8 cellular contexts compared by ENCODE assay signal in the genomic region with DNA sequence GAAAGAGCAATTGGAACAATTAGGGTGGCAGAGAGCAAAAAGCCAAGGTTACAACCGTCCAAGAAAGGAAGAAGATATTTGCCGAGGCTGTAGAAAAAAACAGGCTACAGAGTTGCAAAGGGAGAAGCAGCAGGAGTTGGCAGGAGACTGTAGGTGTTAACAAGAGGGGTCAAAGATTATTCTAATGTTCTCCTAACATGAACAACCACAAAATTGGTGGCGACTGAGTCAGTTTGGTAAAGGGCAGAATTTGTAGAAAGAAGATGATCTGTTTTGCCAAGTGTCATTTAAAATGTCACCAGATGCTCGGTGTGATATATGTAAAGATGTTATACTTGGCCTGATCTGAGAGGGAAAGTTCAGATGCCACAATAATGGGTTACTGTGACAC. TPM values are rescaled to one million over a fixed set of nuclear protein-coding genes. Genes with fewer than 3 reads are reported as not detected.
DNase-seq lines count a peak whose midpoint lies in the region; ATAC-seq and TF ChIP-seq lines count a peak whose summit lies in the region.

No MANE protein-coding gene starts in this region.

- no peaks in the 10 kb centered on the region for H3K9me3 ChIP-seq in SK-N-SH

- POLR2A ChIA-PET in SK-N-SH (lab: Yijun Ruan, JAX): no interaction called here

- DNase-seq in SK-N-SH (no peak), kidney epithelial cell (ENCODE audit: low read depth) (no peak), substantia nigra (lab: John Stamatoyannopoulos, UW) (peak in 1 of 49 donors; percentile 33), DMS153 (lab: John Stamatoyannopoulos, UW) (no peak)

- H3F3A ChIP-seq in SK-N-SH (replicated peaks; ENCODE audit: insufficient read depth): peaks cover 15% of the 10 kb centered on the region

- peaks cover 6 to 30% of the 10 kb centered on the region in 2 experiments; a peak in 2 of 4 replicates for H3K4me1 ChIP-seq in SK-N-SH (ENCODE audit: control insufficient read depth in 1 of 2, insufficient read depth in 2 of 2, low read depth in 1 of 2, low read length in 1 of 2)

- H3K4me3 ChIP-seq in SK-N-SH (ENCODE audit: low read depth in 2 of 2, low read length in 1 of 2) (peak overlapping the region; percentile 24 to 80; a peak in 3 of 4 replicates), kidney epithelial cell (ENCODE audit: low read depth, low read length) (peak overlapping the region; percentile 79)

- TF ChIP-seq RAD21 in SK-N-SH (IDR thresholded peaks at IDR 0.05; ENCODE audit: low read length): no peak

- H4K20me1 ChIP-seq in SK-N-SH (ENCODE audit: insufficient read depth): no peaks in the 10 kb centered on the region

- ATAC-seq in SK-N-SH treated with all-trans-retinoic acid at 6 μM for 48 hours (no peak), GM21576 (IDR thresholded peaks at IDR 0.05; ENCODE audit: unreplicated experiment) (no peak), HG03571 (IDR thresholded peaks at IDR 0.05; ENCODE audit: unreplicated experiment) (no peak)
- no peak for ATAC-seq in activated T-helper 17 cell treated with anti-CD3 and anti-CD28 coated beads, Interleukin-2, amount 50 U/mL, for 72 hours (replicated peaks)

- peaks cover 15% of the 10 kb centered on the region for H3K36me3 Mint-ChIP-seq in activated T-helper 17 cell treated with anti-CD3 and anti-CD28 coated beads, Interleukin-2, amount 50 U/mL, for 72 hours (ENCODE audit: low read depth)

- no peaks in the 10 kb centered on the region for H3K27me3 Mint-ChIP-seq in activated T-helper 17 cell treated with anti-CD3 and anti-CD28 coated beads, Interleukin-2, amount 50 U/mL, for 72 hours

- peak overlapping the region; percentile 93 for H3K4me3 Mint-ChIP-seq in activated T-helper 17 cell treated with anti-CD3 and anti-CD28 coated beads, Interleukin-2, amount 50 U/mL, for 72 hours

- peak overlapping the region; percentile 98 for H3K27ac Mint-ChIP-seq in activated T-helper 17 cell treated with anti-CD3 and anti-CD28 coated beads, Interleukin-2, amount 50 U/mL, for 72 hours

- 41% methylated on average over 4 of the region's 4 CpGs for WGBS in SK-N-SH (ENCODE audit: low lambda C conversion rate)

- H3K36me3 ChIP-seq in SK-N-SH (replicated peaks in 1 of 2; ENCODE audit: control insufficient read depth in 1 of 2, insufficient read depth in 2 of 2, low read length in 1 of 2) (no peaks in the 10 kb centered on the region), kidney epithelial cell (ENCODE audit: control insufficient read depth, insufficient read depth, low read length) (no peaks in the 10 kb centered on the region)

- peak overlapping the region; percentile 79 to 86 for H3K27ac ChIP-seq in SK-N-SH (ENCODE audit: low read depth in 2 of 2, low read length in 1 of 2)
- peak overlapping the region; percentile 99 for H3K27ac ChIP-seq in substantia nigra (ENCODE audit: low read depth, low read length, poor library complexity, severe bottlenecking)

- H3K9me3 Mint-ChIP-seq in activated T-helper 17 cell treated with anti-CD3 and anti-CD28 coated beads, Interleukin-2, amount 50 U/mL, for 72 hours: no peaks in the 10 kb centered on the region

- peak overlapping the region; percentile 81 for H2AFZ ChIP-seq in SK-N-SH (ENCODE audit: low read depth)

- H3K9ac ChIP-seq in SK-N-SH: peak overlapping the region; percentile 60

- H3K4me2 ChIP-seq in SK-N-SH: peak overlapping the region; percentile 87

- TF ChIP-seq CTCF in SK-N-SH (IDR thresholded peaks at IDR 0.05): no peak
- TF ChIP-seq CTCF in kidney epithelial cell (IDR thresholded peaks at IDR 0.05; ENCODE audit: insufficient read depth, low read length, poor library complexity, severe bottlenecking): no peak

- peaks cover 24% of the 10 kb centered on the region; the same call in 1 of the 2 replicates for H3K79me2 ChIP-seq in SK-N-SH (ENCODE audit: insufficient read depth)

- CTCF ChIA-PET in SK-N-SH (lab: Yijun Ruan, JAX): interaction anchor here (2.3 to 15.9 kb wide), 3 partner anchors 13 to 28 kb away, joined by 7 to 371 read pairs (median 79); a partner anchor contains a TSS

- TF ChIP-seq EP300 in SK-N-SH (IDR thresholded peaks at IDR 0.05; ENCODE audit: borderline replicate concordance in 1 of 2, low read depth in 1 of 2, low read length in 1 of 2): no peak

- H3K4me1 Mint-ChIP-seq in activated T-helper 17 cell treated with anti-CD3 and anti-CD28 coated beads, Interleukin-2, amount 50 U/mL, for 72 hours: peaks cover 20% of the 10 kb centered on the region

- no peaks in the 10 kb centered on the region for H3K9me2 ChIP-seq in SK-N-SH

- no peaks in the 10 kb centered on the region for H3K27me3 ChIP-seq in SK-N-SH (ENCODE audit: insufficient read depth)
- no peaks in the 10 kb centered on the region for H3K27me3 ChIP-seq in kidney epithelial cell (ENCODE audit: control insufficient read depth, insufficient read depth, low read length)

TF ChIP-seq in SK-N-SH, 30 proteins besides CTCF, POLR2A, EP300 and RAD21 (continues in another document):
- TF ChIP-seq MXI1 (IDR thresholded peaks at IDR 0.05; ENCODE audit: low read depth, low read length): no peak
- TF ChIP-seq MEF2A (IDR thresholded peaks at IDR 0.05; ENCODE audit: borderline replicate concordance, low read depth): no peak
- TF ChIP-seq, protein P1, sequence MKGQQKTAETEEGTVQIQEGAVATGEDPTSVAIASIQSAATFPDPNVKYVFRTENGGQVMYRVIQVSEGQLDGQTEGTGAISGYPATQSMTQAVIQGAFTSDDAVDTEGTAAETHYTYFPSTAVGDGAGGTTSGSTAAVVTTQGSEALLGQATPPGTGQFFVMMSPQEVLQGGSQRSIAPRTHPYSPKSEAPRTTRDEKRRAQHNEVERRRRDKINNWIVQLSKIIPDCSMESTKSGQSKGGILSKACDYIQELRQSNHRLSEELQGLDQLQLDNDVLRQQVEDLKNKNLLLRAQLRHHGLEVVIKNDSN (IDR thresholded peaks at IDR 0.05; ENCODE audit: borderline replicate concordance, low read depth): no peak

TF ChIP-seq in SK-N-SH treated with all-trans-retinoic acid at 6 μM for 48 hours, 23 proteins besides CTCF, POLR2A, EP300 and RAD21 (continues in another document):
- TF ChIP-seq ZFP3 (CRISPR knock-in tag; IDR thresholded peaks at IDR 0.05) (no peak), ESRRG (CRISPR knock-in tag; IDR thresholded peaks at IDR 0.05) (no peak), BACH2 (CRISPR knock-in tag; IDR thresholded peaks at IDR 0.05; ENCODE audit: borderline replicate concordance) (no peak), ZFP30 (CRISPR knock-in tag; IDR thresholded peaks at IDR 0.05) (no peak)
- TF ChIP-seq, protein P2, sequence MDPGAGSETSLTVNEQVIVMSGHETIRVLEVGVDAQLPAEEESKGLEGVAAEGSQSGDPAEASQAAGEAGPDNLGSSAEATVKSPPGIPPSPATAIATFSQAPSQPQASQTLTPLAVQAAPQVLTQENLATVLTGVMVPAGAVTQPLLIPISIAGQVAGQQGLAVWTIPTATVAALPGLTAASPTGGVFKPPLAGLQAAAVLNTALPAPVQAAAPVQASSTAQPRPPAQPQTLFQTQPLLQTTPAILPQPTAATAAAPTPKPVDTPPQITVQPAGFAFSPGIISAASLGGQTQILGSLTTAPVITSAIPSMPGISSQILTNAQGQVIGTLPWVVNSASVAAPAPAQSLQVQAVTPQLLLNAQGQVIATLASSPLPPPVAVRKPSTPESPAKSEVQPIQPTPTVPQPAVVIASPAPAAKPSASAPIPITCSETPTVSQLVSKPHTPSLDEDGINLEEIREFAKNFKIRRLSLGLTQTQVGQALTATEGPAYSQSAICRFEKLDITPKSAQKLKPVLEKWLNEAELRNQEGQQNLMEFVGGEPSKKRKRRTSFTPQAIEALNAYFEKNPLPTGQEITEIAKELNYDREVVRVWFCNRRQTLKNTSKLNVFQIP (CRISPR knock-in tag; IDR thresholded peaks at IDR 0.05; ENCODE audit: borderline replicate concordance, low read depth): no peak
- TF ChIP-seq, protein P3, sequence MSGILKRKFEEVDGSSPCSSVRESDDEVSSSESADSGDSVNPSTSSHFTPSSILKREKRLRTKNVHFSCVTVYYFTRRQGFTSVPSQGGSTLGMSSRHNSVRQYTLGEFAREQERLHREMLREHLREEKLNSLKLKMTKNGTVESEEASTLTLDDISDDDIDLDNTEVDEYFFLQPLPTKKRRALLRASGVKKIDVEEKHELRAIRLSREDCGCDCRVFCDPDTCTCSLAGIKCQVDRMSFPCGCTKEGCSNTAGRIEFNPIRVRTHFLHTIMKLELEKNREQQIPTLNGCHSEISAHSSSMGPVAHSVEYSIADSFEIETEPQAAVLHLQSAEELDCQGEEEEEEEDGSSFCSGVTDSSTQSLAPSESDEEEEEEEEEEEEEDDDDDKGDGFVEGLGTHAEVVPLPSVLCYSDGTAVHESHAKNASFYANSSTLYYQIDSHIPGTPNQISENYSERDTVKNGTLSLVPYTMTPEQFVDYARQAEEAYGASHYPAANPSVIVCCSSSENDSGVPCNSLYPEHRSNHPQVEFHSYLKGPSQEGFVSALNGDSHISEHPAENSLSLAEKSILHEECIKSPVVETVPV (CRISPR knock-in tag; IDR thresholded peaks at IDR 0.05): no peak

RNA-seq across cellular contexts. Expression of a gene that starts 0.4 kb away (rescaled TPM):
- polyA plus RNA-seq in SK-N-SH (2012; rRNA removed): 7.3 and 8.2 TPM in 2 replicates
- 6.7 and 7.5 TPM in 2 replicates for polyA plus RNA-seq in SK-N-SH (2012; cell fraction: cytosol; rRNA removed)
- polyA plus RNA-seq in SK-N-SH (2012; cell fraction: nucleus; rRNA removed): 8.2 and 8.8 TPM in 2 replicates
- total RNA-seq in activated T-helper 17 cell treated with anti-CD3 and anti-CD28 coated beads, Interleukin-2, amount 50 U/mL, for 72 hours: 10 to 100 TPM; 12.5 to 15.3 TPM
- total RNA-seq in kidney epithelial cell: 12.1 and 15.8 TPM in 2 replicates

RNA-seq across cellular contexts. Expression of a gene that starts 1.1 kb away (rescaled TPM):
- 6.0 and 6.7 TPM in 2 replicates for polyA plus RNA-seq in SK-N-SH (2012; rRNA removed)
- polyA plus RNA-seq in SK-N-SH (2012; cell fraction: cytosol; rRNA removed): 2.8 and 4.8 TPM in 2 replicates
- 17.5 and 19.8 TPM in 2 replicates for polyA plus RNA-seq in SK-N-SH (2012; cell fraction: nucleus; rRNA removed)
- 10 to 100 TPM; 10.9 to 22.6 TPM for total RNA-seq in activated T-helper 17 cell treated with anti-CD3 and anti-CD28 coated beads, Interleukin-2, amount 50 U/mL, for 72 hours
- total RNA-seq in kidney epithelial cell: 7.7 and 8.4 TPM in 2 replicates

RNA-seq across cellular contexts. Expression of a gene that starts 25.8 kb away (rescaled TPM):
- polyA plus RNA-seq in SK-N-SH (2012; rRNA removed): 0.07 and 0.21 TPM in 2 replicates
- 0.05 and 0.16 TPM in 2 replicates for polyA plus RNA-seq in SK-N-SH (2012; cell fraction: cytosol; rRNA removed)
- 0.76 and 0.82 TPM in 2 replicates for polyA plus RNA-seq in SK-N-SH (2012; cell fraction: nucleus; rRNA removed)
- under 1 TPM; 0.19 to 0.30 TPM for total RNA-seq in activated T-helper 17 cell treated with anti-CD3 and anti-CD28 coated beads, Interleukin-2, amount 50 U/mL, for 72 hours
- total RNA-seq in kidney epithelial cell: 0.21 and 1.3 TPM in 2 replicates

RNA-seq across cellular contexts. Expression of a gene that starts 28.5 kb away (rescaled TPM):
- 0.12 and 0.16 TPM in 2 replicates for polyA plus RNA-seq in SK-N-SH (2012; rRNA removed)
- polyA plus RNA-seq in SK-N-SH (2012; cell fraction: cytosol; rRNA removed): 0.08 and 0.10 TPM in 2 replicates
- 1.7 and 1.8 TPM in 2 replicates for polyA plus RNA-seq in SK-N-SH (2012; cell fraction: nucleus; rRNA removed)
- total RNA-seq in activated T-helper 17 cell treated with anti-CD3 and anti-CD28 coated beads, Interleukin-2, amount 50 U/mL, for 72 hours: 1 to 10 TPM; 1.4 to 4.5 TPM
- total RNA-seq in kidney epithelial cell: 0.17 TPM in 1 of 2 replicates, not detected in the other

RNA-seq across cellular contexts. Expression of a gene that starts 33.2 kb away (rescaled TPM):
- polyA plus RNA-seq in SK-N-SH (2012; rRNA removed): 150 and 225 TPM in 2 replicates
- 143 and 201 TPM in 2 replicates for polyA plus RNA-seq in SK-N-SH (2012; cell fraction: cytosol; rRNA removed)
- polyA plus RNA-seq in SK-N-SH (2012; cell fraction: nucleus; rRNA removed): 99.8 and 170 TPM in 2 replicates
- 100 to 1,000 TPM; 114 to 212 TPM for total RNA-seq in activated T-helper 17 cell treated with anti-CD3 and anti-CD28 coated beads, Interleukin-2, amount 50 U/mL, for 72 hours
- 138 and 143 TPM in 2 replicates for total RNA-seq in kidney epithelial cell
